14 cellular contexts compared by ENCODE assay signal in the genomic region with DNA sequence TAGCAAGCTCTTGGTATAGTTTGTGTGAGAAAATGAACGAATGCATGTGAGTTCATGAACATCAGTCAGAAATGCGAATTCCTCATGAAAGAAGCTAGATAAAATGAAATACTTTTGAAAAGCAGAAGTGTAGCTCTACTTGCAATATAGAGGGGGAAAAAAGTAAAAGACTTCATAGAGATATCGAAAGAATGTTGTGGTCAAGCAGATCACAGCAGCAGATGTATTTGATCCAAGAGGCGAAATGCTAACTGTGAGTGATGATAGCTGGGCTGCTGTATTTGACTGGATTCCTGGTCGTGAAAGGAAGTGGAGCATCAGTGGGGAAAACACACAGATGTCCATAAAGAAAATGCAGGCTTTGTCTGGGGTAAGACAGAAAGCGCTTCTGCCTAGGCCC.
DNase-seq lines count a peak whose midpoint lies in the region; ATAC-seq and TF ChIP-seq lines count a peak whose summit lies in the region.
"Had no signal": no experiment of that assay in that cellular context is flagged by ENCODE, and none has a peak within 500 bp of the region (broad histone marks: within the 10 kb centered on the region; RNA-seq: fewer than 3 reads in every experiment).

No MANE protein-coding gene starts in this region.

- intact Hi-C loops in activated CD4-positive, alpha-beta T cell treated with anti-CD3 and anti-CD28 coated beads, Interleukin-2, amount 10 ng/mL, durations not matched to agents 24 days and 14 days (cut with micrococcal nuclease), result no loop called here

- DNase-seq in activated CD4-positive, alpha-beta T cell treated with anti-CD3 and anti-CD28 coated beads, Interleukin-2, amount 10 ng/mL, durations not matched to agents 24 days and 14 days, result peak; percentile 13
- no peak for DNase-seq in activated CD4-positive, alpha-beta T cell treated with anti-CD3 and anti-CD28 coated beads, Interleukin-2, amount 50 U/mL, for 48 hours
- DNase-seq in choroid plexus epithelial cell (ENCODE audit: low read depth), result peak; percentile 96
- no peak for DNase-seq in mesothelial cell of epicardium (ENCODE audit: low spot score in 2 of 2, unreplicated experiment in 2 of 2)
- no peak for DNase-seq in SKM-1 (lab: John Stamatoyannopoulos, UW; ENCODE audit: unreplicated experiment)
- DNase-seq: AML-193, DMS79, NCI-H187 treated with DMSO at 0.1 percent for 48 hours, NCI-H524, NCI-H82, PC-3 had no signal

- no peak overlapping the region for H3K27ac Mint-ChIP-seq in activated CD4-positive, alpha-beta T cell treated with anti-CD3 and anti-CD28 coated beads, Interleukin-2, amount 10 ng/mL, durations not matched to agents 24 days and 14 days
- peak overlapping the region; percentile 74 for H3K27ac Mint-ChIP-seq in mesothelial cell of epicardium
- H3K27ac Mint-ChIP-seq in stimulated activated memory B cell treated with anti-CD40 and anti-IgM and Interleukin-4, amounts not matched to agents 10 μg/mL and 1 μg/mL and 100 μg/mL, for 72 hours, result no peak overlapping the region

- no peaks in the 10 kb centered on the region for H3K4me1 Mint-ChIP-seq in activated CD4-positive, alpha-beta T cell treated with anti-CD3 and anti-CD28 coated beads, Interleukin-2, amount 10 ng/mL, durations not matched to agents 24 days and 14 days
- H3K4me1 Mint-ChIP-seq in mesothelial cell of epicardium, result peaks cover 67% of the 10 kb centered on the region
- no peaks in the 10 kb centered on the region for H3K4me1 Mint-ChIP-seq in stimulated activated memory B cell treated with anti-CD40 and anti-IgM and Interleukin-4, amounts not matched to agents 10 μg/mL and 1 μg/mL and 100 μg/mL, for 72 hours

- H3K4me3 ChIP-seq in choroid plexus epithelial cell (ENCODE audit: low read depth, low read length), result no peak overlapping the region

- TF ChIP-seq CTCF in choroid plexus epithelial cell (conservative IDR thresholded peaks at IDR 0.05; ENCODE audit: low read depth, low read length) (no peak), mesothelial cell of epicardium (IDR thresholded peaks at IDR 0.05; ENCODE audit: unreplicated experiment) (no peak)

- H3K36me3 Mint-ChIP-seq in activated CD4-positive, alpha-beta T cell treated with anti-CD3 and anti-CD28 coated beads, Interleukin-2, amount 10 ng/mL, durations not matched to agents 24 days and 14 days (ENCODE audit: low read depth), result no peaks in the 10 kb centered on the region
- H3K36me3 Mint-ChIP-seq in mesothelial cell of epicardium, result no peaks in the 10 kb centered on the region
- no peaks in the 10 kb centered on the region for H3K36me3 Mint-ChIP-seq in stimulated activated memory B cell treated with anti-CD40 and anti-IgM and Interleukin-4, amounts not matched to agents 10 μg/mL and 1 μg/mL and 100 μg/mL, for 72 hours

- H3K27me3 Mint-ChIP-seq in activated CD4-positive, alpha-beta T cell treated with anti-CD3 and anti-CD28 coated beads, Interleukin-2, amount 10 ng/mL, durations not matched to agents 24 days and 14 days, result no peaks in the 10 kb centered on the region
- no peaks in the 10 kb centered on the region for H3K27me3 Mint-ChIP-seq in mesothelial cell of epicardium (ENCODE audit: low read depth)
- no peaks in the 10 kb centered on the region for H3K27me3 Mint-ChIP-seq in stimulated activated memory B cell treated with anti-CD40 and anti-IgM and Interleukin-4, amounts not matched to agents 10 μg/mL and 1 μg/mL and 100 μg/mL, for 72 hours

- no peak for ATAC-seq in GM19397 (IDR thresholded peaks at IDR 0.05; ENCODE audit: unreplicated experiment)
- no peak for ATAC-seq in HG03442 (IDR thresholded peaks at IDR 0.05; ENCODE audit: unreplicated experiment)
- no peak for ATAC-seq in stimulated activated memory B cell treated with anti-CD40 and anti-IgM and Interleukin-4, amounts not matched to agents 10 μg/mL and 1 μg/mL and 100 μg/mL, for 72 hours
- ATAC-seq: PC-3 had no signal

- no peaks in the 10 kb centered on the region for H3K9me3 Mint-ChIP-seq in activated CD4-positive, alpha-beta T cell treated with anti-CD3 and anti-CD28 coated beads, Interleukin-2, amount 10 ng/mL, durations not matched to agents 24 days and 14 days
- no peaks in the 10 kb centered on the region for H3K9me3 Mint-ChIP-seq in mesothelial cell of epicardium
- peaks cover 7% of the 10 kb centered on the region for H3K9me3 Mint-ChIP-seq in stimulated activated memory B cell treated with anti-CD40 and anti-IgM and Interleukin-4, amounts not matched to agents 10 μg/mL and 1 μg/mL and 100 μg/mL, for 72 hours

- H3K4me3 Mint-ChIP-seq in activated CD4-positive, alpha-beta T cell treated with anti-CD3 and anti-CD28 coated beads, Interleukin-2, amount 10 ng/mL, durations not matched to agents 24 days and 14 days, result no peak overlapping the region
- no peak overlapping the region for H3K4me3 Mint-ChIP-seq in mesothelial cell of epicardium
- no peak overlapping the region for H3K4me3 Mint-ChIP-seq in stimulated activated memory B cell treated with anti-CD40 and anti-IgM and Interleukin-4, amounts not matched to agents 10 μg/mL and 1 μg/mL and 100 μg/mL, for 72 hours

Comparison
In these comparisons a context has a peak if more than half of its experiments do, and no peak if none do; other contexts are left out.
1. DNase-seq: peak in activated CD4-positive, alpha-beta T cell treated with anti-CD3 and anti-CD28 coated beads, Interleukin-2, amount 10 ng/mL, durations not matched to agents 24 days and 14 days (single experiment) and choroid plexus epithelial cell (single experiment); none in activated CD4-positive, alpha-beta T cell treated with anti-CD3 and anti-CD28 coated beads, Interleukin-2, amount 50 U/mL, for 48 hours (0 of 2), mesothelial cell of epicardium (0 of 2) and SKM-1 (single experiment).